Comparison of ENCODE assay signal across 28 cellular contexts in the genomic region with DNA sequence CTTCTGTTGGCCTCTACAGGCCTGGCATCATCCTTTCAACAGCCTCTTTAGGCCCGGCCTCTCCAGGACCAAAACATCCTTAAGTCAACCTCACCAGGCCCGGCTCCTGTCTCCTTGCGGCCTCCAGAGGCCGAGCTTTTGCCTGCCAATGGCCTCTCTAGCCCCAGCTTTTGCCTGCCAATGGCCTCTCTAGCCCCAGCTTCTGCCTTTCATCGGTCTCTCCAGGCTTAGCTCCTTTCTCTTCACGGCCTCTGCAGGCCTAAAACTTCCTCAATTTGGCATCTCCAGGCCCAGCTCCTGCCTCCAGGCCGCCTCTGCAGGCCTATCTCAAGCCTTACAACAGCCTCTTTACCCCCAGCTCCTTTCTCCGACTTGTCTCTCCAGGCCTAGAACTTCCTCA. TPM values are rescaled to one million over a fixed set of nuclear protein-coding genes. Genes with fewer than 3 reads are reported as not detected.
A peak's percentile ranks its signal among the peaks of the same experiment; 100 is the strongest.
DNase-seq lines count a peak whose midpoint lies in the region; ATAC-seq, FAIRE-seq and TF ChIP-seq lines count a peak whose summit lies in the region.
"Had no signal": no experiment of that assay in that cellular context is flagged by ENCODE, and none has a peak within 500 bp of the region (broad histone marks: within the 10 kb centered on the region; RNA-seq: fewer than 3 reads in every experiment).

No MANE protein-coding gene starts in this region.

- FAIRE-seq in HepG2 (lab: Jason Lieb, UNC) = no peak
- FAIRE-seq in pancreas (lab: Jason Lieb, UNC) = no peak
- FAIRE-seq: frontal cortex, GM19239 had no signal

- no peaks in the 10 kb centered on the region for H3K9me3 ChIP-seq in HepG2 (ENCODE audit: low read length)
- no peaks in the 10 kb centered on the region for H3K9me3 ChIP-seq in right lobe of liver
- no peaks in the 10 kb centered on the region for H3K9me3 ChIP-seq in T-helper 17 cell (ENCODE audit: control insufficient read depth, low read length, poor library complexity, severe bottlenecking)
- no peaks in the 10 kb centered on the region for H3K9me3 ChIP-seq in pancreas
- H3K9me3 ChIP-seq: HAP-1, tibial nerve had no signal

- H3K27me3 ChIP-seq in HepG2 (ENCODE audit: control insufficient read depth in 1 of 2, insufficient read depth in 2 of 2, low read length in 2 of 2) (no peaks in the 10 kb centered on the region), right lobe of liver (no peaks in the 10 kb centered on the region), pancreas (no peaks in the 10 kb centered on the region)
- H3K27me3 ChIP-seq: cardiac muscle cell, tibial nerve had no signal

- no peak for TF ChIP-seq RAD21 in HepG2 (CRISPR knock-in tag; IDR thresholded peaks at IDR 0.05)

- in situ Hi-C loops in HepG2 (cut with HindIII; ENCODE audit: extremely low pct_ligation_motif_present, low pct_unique_long_range_greater_than_20kb) = no loop called here

- TF ChIP-seq EP300 in HepG2 (IDR thresholded peaks at IDR 0.05; ENCODE audit: low read depth in 2 of 2, low read length in 2 of 2) = no peak
- no peak for TF ChIP-seq EP300 in HepG2 (CRISPR knock-in tag; IDR thresholded peaks at IDR 0.05; ENCODE audit: borderline replicate concordance)

- H4K20me1 ChIP-seq in HepG2 (ENCODE audit: insufficient read depth, low read length) = no peaks in the 10 kb centered on the region

- H3K4me1 Mint-ChIP-seq in T-helper 17 cell (no peaks in the 10 kb centered on the region), memory B cell (no peaks in the 10 kb centered on the region)
- H3K4me1 Mint-ChIP-seq: activated naive CD4-positive, alpha-beta T cell treated with anti-CD3 and anti-CD28 coated beads, Interleukin-2, amount 50 U/mL, for 24 hours had no signal

- DNase-seq in HepG2 (ENCODE audit: low spot score) (no peak), right lobe of liver (no peak), T-helper 17 cell (no peak), memory B cell (ENCODE audit: low spot score in 2 of 2) (no peak), NOMO-1 (lab: John Stamatoyannopoulos, UW; ENCODE audit: unreplicated experiment in 2 of 2) (no peak), pancreas (no peak)
- no peak for DNase-seq in stimulated activated CD4-positive, alpha-beta T cell treated with anti-CD3 and anti-CD28 coated beads, Interleukin-2, amount 100 ng/mL, for 24 hours
- DNase-seq: activated CD4-positive, alpha-beta T cell treated with anti-CD3 and anti-CD28 coated beads for 4 hours; aorta; Calu3; cortex of kidney; hippocampal formation; left colon; mesenchymal stem cell; NCI-H146; NCI-H2107; NCI-H446; stimulated activated CD8-positive, alpha-beta memory T cell treated with anti-CD3 and anti-CD28 coated beads, Interleukin-4, amount 100 ng/mL, for 48 hours had no signal

- ATAC-seq in HepG2 (no peak), right lobe of liver (no peak), T-helper 17 cell (no peak), memory B cell (ENCODE audit: low read depth) (no peak), pancreas (no peak)
- ATAC-seq: left colon had no signal

- no peak overlapping the region for H3K4me2 ChIP-seq in HepG2 (ENCODE audit: low read depth, low read length)
- H3K4me2 ChIP-seq: KMS-11 had no signal

- BruUV-seq in HepG2 (replicated peaks; lab: Mats Ljungman, UMichigan) = no TSS peak

- H3K4me1 ChIP-seq in HepG2 (ENCODE audit: insufficient read depth, low read length) = no peaks in the 10 kb centered on the region
- H3K4me1 ChIP-seq in right lobe of liver = no peaks in the 10 kb centered on the region
- H3K4me1 ChIP-seq in pancreas = no peaks in the 10 kb centered on the region
- H3K4me1 ChIP-seq: HAP-1, tibial nerve had no signal

- H3K9me3 Mint-ChIP-seq in memory B cell = no peaks in the 10 kb centered on the region
- H3K9me3 Mint-ChIP-seq: activated naive CD4-positive, alpha-beta T cell treated with anti-CD3 and anti-CD28 coated beads, Interleukin-2, amount 50 U/mL, for 24 hours; activated T-helper 1 cell treated with anti-CD3 and anti-CD28 coated beads, Interleukin-12 subunit alpha, Interleukin-12 subunit beta, Interleukin-2, Interleukin-4 antibody, amounts not matched to agents 30 ng/mL and 10 ng/mL and 1 ng/mL, durations not matched to agents 14 hours and 24 hours and 36 hours had no signal

- H3K27me3 Mint-ChIP-seq in T-helper 17 cell (no peaks in the 10 kb centered on the region), memory B cell (no peaks in the 10 kb centered on the region)
- H3K27me3 Mint-ChIP-seq: activated naive CD4-positive, alpha-beta T cell treated with anti-CD3 and anti-CD28 coated beads, Interleukin-2, amount 50 U/mL, for 24 hours had no signal

- no peak overlapping the region for H2AFZ ChIP-seq in HepG2 (ENCODE audit: low read length)

- POLR2A ChIA-PET in HepG2 (lab: Yijun Ruan, JAX) = interaction anchor here (1.5 kb wide), 1 partner anchor 61 kb away, joined by 4 read pairs; no protein-coding TSS in a partner anchor

- H3K4me3 ChIP-seq in HepG2 (replicated peaks in 1 of 3; ENCODE audit: insufficient read depth in 1 of 3, low read depth in 2 of 3, low read length in 3 of 3) = no peak overlapping the region
- no peak overlapping the region for H3K4me3 ChIP-seq in right lobe of liver
- H3K4me3 ChIP-seq in pancreas = no peak overlapping the region
- H3K4me3 ChIP-seq: cardiac muscle cell, HAP-1, skin epidermis, tibial nerve had no signal

- no peak overlapping the region for H3K9ac ChIP-seq in HepG2 (ENCODE audit: insufficient read depth, low read depth, low read length)
- H3K9ac ChIP-seq: KMS-11 had no signal

- H3K79me2 ChIP-seq in HepG2 (ENCODE audit: insufficient read depth, low read length) = no peaks in the 10 kb centered on the region

- H3K4me3 Mint-ChIP-seq in T-helper 17 cell = no peak overlapping the region
- H3K4me3 Mint-ChIP-seq in memory B cell = no peak overlapping the region
- H3K4me3 Mint-ChIP-seq: activated naive CD4-positive, alpha-beta T cell treated with anti-CD3 and anti-CD28 coated beads, Interleukin-2, amount 50 U/mL, for 24 hours; activated T-helper 1 cell treated with anti-CD3 and anti-CD28 coated beads, Interleukin-12 subunit alpha, Interleukin-12 subunit beta, Interleukin-2, Interleukin-4 antibody, amounts not matched to agents 30 ng/mL and 10 ng/mL and 1 ng/mL, durations not matched to agents 14 hours and 24 hours and 36 hours had no signal

- H3K27ac Mint-ChIP-seq in T-helper 17 cell (peak overlapping the region; percentile 54), memory B cell (peak overlapping the region; percentile 5)
- H3K27ac Mint-ChIP-seq: activated naive CD4-positive, alpha-beta T cell treated with anti-CD3 and anti-CD28 coated beads, Interleukin-2, amount 50 U/mL, for 24 hours; activated T-helper 1 cell treated with anti-CD3 and anti-CD28 coated beads, Interleukin-12 subunit alpha, Interleukin-12 subunit beta, Interleukin-2, Interleukin-4 antibody, amounts not matched to agents 30 ng/mL and 10 ng/mL and 1 ng/mL, durations not matched to agents 14 hours and 24 hours and 36 hours had no signal

- H3K36me3 ChIP-seq in HepG2 (replicated peaks in 1 of 2; ENCODE audit: control insufficient read depth in 1 of 2, insufficient read depth in 2 of 2, low read length in 2 of 2) (peaks cover 3 to 9% of the 10 kb centered on the region in 2 experiments; a peak in 2 of 5 replicates), right lobe of liver (no peaks in the 10 kb centered on the region), pancreas (no peaks in the 10 kb centered on the region)
- H3K36me3 ChIP-seq: cardiac muscle cell, HAP-1 had no signal

- no peak for TF ChIP-seq CTCF in HepG2 (CRISPR knock-in tag; IDR thresholded peaks at IDR 0.05)
- no peak for TF ChIP-seq CTCF in right lobe of liver (IDR thresholded peaks at IDR 0.05)
- no peak for TF ChIP-seq CTCF in pancreas (IDR thresholded peaks at IDR 0.05)

- TF ChIP-seq POLR2A in HepG2 (IDR thresholded peaks at IDR 0.05; ENCODE audit: insufficient read depth in 1 of 2, low read depth in 2 of 2, low read length in 2 of 2) (no peak), right lobe of liver (IDR thresholded peaks at IDR 0.05) (no peak)

- 94% methylated on average over 8 of the region's 8 CpGs for WGBS in HepG2 (ENCODE audit: low lambda C conversion rate)
- WGBS in right lobe of liver (ENCODE audit: insufficient coverage, low coverage, low lambda C conversion rate, missing lambda C conversion rate) = 93% methylated on average over 7 of the region's 8 CpGs
- WGBS in pancreas, 2 donors = 89 to 92% methylated on average over 8 of the region's 8 CpGs

- H3K36me3 Mint-ChIP-seq in T-helper 17 cell (ENCODE audit: low read depth) = peaks cover 2% of the 10 kb centered on the region
- peaks cover 2% of the 10 kb centered on the region for H3K36me3 Mint-ChIP-seq in memory B cell

- H3K27ac ChIP-seq in HepG2 (ENCODE audit: extremely low read length, insufficient read depth, low read length) = no peak overlapping the region
- H3K27ac ChIP-seq in right lobe of liver = no peak overlapping the region
- H3K27ac ChIP-seq in pancreas = no peak overlapping the region
- H3K27ac ChIP-seq: cardiac muscle cell, KMS-11, RWPE1, skin epidermis, tibial nerve had no signal

- CTCF ChIA-PET in HepG2 (lab: Yijun Ruan, JAX; ENCODE audit: low intra/inter-chr PET ratio, low total read pairs) = no interaction called here

- intact Hi-C loops in HepG2 (cut with micrococcal nuclease; ENCODE audit: unreplicated experiment) = loop anchor here (1.0 kb wide), 1 partner anchor 68 kb away; no protein-coding TSS in a partner anchor
- intact Hi-C loops in right lobe of liver (cut with DNase I) = no loop called here
- intact Hi-C loops in pancreas (cut with DNase I) = no loop called here

RNA-seq across cellular contexts. Expression of a gene that starts 15.8 kb away (rescaled TPM):
- total RNA-seq in HepG2 (2016; rRNA removed; fragmentation: Illumina TruSeq; extraction: Trizol) (34.7 and 54.3 TPM in 2 replicates), right lobe of liver (10 to 100 TPM; 53.3 to 76.5 (median 63.2) TPM), T-helper 17 cell (10 to 100 TPM; 73.7 to 87.4 TPM), pancreas (10 to 100 TPM; 44.0 to 64.0 (median 51.9) TPM)
- 30.6 and 37.1 TPM in 2 replicates for total RNA-seq in HepG2 (2016; cell fraction: cytosol; rRNA removed; fragmentation: Illumina TruSeq; extraction: Trizol; ENCODE audit: low read depth)
- total RNA-seq in HepG2 (2016; cell fraction: insoluble cytoplasmic fraction; rRNA removed; fragmentation: Illumina TruSeq; extraction: Trizol) = 29.9 and 47.7 TPM in 2 replicates
- 57.4 and 75.9 TPM in 2 replicates for total RNA-seq in HepG2 (2016; cell fraction: membrane; rRNA removed; fragmentation: Illumina TruSeq; extraction: Trizol)
- 37.8 and 43.1 TPM in 2 replicates for total RNA-seq in HepG2 (2016; cell fraction: nucleus; rRNA removed; fragmentation: Illumina TruSeq; extraction: Trizol)
- polyA plus RNA-seq in HepG2 (2011; rRNA removed) (108 and 109 TPM in 2 replicates), pancreas (10 to 100 TPM; 15.9 to 28.8 TPM)
- polyA plus RNA-seq in HepG2 (2011; cell fraction: cytosol; rRNA removed) = 93.8 and 126 TPM in 2 replicates
- 77.0 and 77.8 TPM in 2 replicates for polyA plus RNA-seq in HepG2 (2011; cell fraction: nucleus; rRNA removed)
- 33.0 and 33.6 TPM in 2 replicates for polyA plus RNA-seq in HepG2 (2012)
- polyA plus RNA-seq in HepG2 (2016; cell fraction: cytosol; fragmentation: Illumina TruSeq; extraction: Trizol; ENCODE audit: low read depth) = 39.8 and 58.7 TPM in 2 replicates
- polyA plus RNA-seq in HepG2 (2016; cell fraction: insoluble cytoplasmic fraction; fragmentation: Illumina TruSeq; extraction: Trizol; ENCODE audit: low read depth) = 42.2 and 44.2 TPM in 2 replicates
- 71.5 and 81.1 TPM in 2 replicates for polyA plus RNA-seq in HepG2 (2016; cell fraction: membrane; fragmentation: Illumina TruSeq; extraction: Trizol; ENCODE audit: low read depth)
- polyA plus RNA-seq in HepG2 (2016; cell fraction: nucleus; fragmentation: Illumina TruSeq; extraction: Trizol; ENCODE audit: insufficient read depth, low read depth) = 66.2 and 69.8 TPM in 2 replicates
- polyA minus RNA-seq in HepG2 (2011; rRNA and poly(A)+ RNA removed; ENCODE audit: low replicate concordance) = 344 and 346 TPM in 2 replicates
- polyA minus RNA-seq in HepG2 (2011; cell fraction: cytosol; rRNA and poly(A)+ RNA removed) = 58.0 and 58.5 TPM in 2 replicates
- polyA minus RNA-seq in HepG2 (2011; cell fraction: nucleus; rRNA and poly(A)+ RNA removed) = 42.7 and 51.5 TPM in 2 replicates
